ENCODE assay signal across 12 cellular contexts in the genomic region with DNA sequence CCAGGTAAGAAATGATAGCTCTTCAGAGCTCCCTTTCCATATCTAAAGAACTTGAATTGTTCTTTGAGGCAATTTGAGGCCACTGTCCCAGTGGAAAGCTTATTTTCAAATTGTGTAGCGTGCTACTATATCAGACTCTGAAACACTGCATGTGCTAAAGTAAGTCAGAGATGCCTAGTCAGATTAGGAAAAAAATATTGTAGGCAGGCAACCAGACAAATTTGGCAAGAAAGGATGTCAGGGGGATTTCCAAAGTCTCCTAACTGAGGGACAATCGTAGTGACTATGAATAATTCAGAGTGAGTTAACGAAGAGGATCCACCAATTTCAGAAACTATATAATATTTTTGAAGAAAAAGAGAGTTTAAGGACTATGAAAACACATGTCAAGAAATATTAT.
A peak's percentile ranks its signal among the peaks of the same experiment; 100 is the strongest.
DNase-seq lines count a peak whose midpoint lies in the region; ATAC-seq and TF ChIP-seq lines count a peak whose summit lies in the region.
"Had no signal": no experiment of that assay in that cellular context is flagged by ENCODE, and none has a peak within 500 bp of the region (broad histone marks: within the 10 kb centered on the region; RNA-seq: fewer than 3 reads in every experiment).

No MANE protein-coding gene starts in this region.

- intact Hi-C loops in activated naive CD4-positive, alpha-beta T cell treated with anti-CD3 and anti-CD28 coated beads for 36 hours (cut with micrococcal nuclease) = loop anchor here (1.0 to 5.0 kb wide), 7 partner anchors 22 to 1194 kb away; no protein-coding TSS in a partner anchor
- intact Hi-C loops in activated CD4-positive, alpha-beta memory T cell treated with anti-CD3 and anti-CD28 coated beads for 36 hours (cut with micrococcal nuclease) = loop anchor here (1.0 to 10.0 kb wide), 9 partner anchors 22 to 1231 kb away; partner anchors contain the start of gene TTC33
- intact Hi-C loops in left lung (cut with DNase I) = no loop called here
- intact Hi-C loops in stomach (cut with DNase I; ENCODE audit: low total_unique reads) = no loop called here

- no peaks in the 10 kb centered on the region for H4K20me1 ChIP-seq in SK-N-SH (ENCODE audit: insufficient read depth)

- no peaks in the 10 kb centered on the region for H3K79me2 ChIP-seq in SK-N-SH (ENCODE audit: insufficient read depth)

- TF ChIP-seq RAD21 in SK-N-SH (IDR thresholded peaks at IDR 0.05; ENCODE audit: low read length) = no peak

- TF ChIP-seq EP300 in stomach (IDR thresholded peaks at IDR 0.05) (no peak), SK-N-SH (IDR thresholded peaks at IDR 0.05; ENCODE audit: borderline replicate concordance in 1 of 2, low read depth in 1 of 2, low read length in 1 of 2) (no peak)

- ATAC-seq in left lung = no peak
- ATAC-seq in HG03139 (IDR thresholded peaks at IDR 0.05; ENCODE audit: unreplicated experiment) = no peak

- TF ChIP-seq CTCF in left lung (IDR thresholded peaks at IDR 0.05) (no peak), stomach (IDR thresholded peaks at IDR 0.05) (no peak), SK-N-SH (IDR thresholded peaks at IDR 0.05) (no peak)

- peaks cover 13% of the 10 kb centered on the region for H3K36me3 Mint-ChIP-seq in activated naive CD4-positive, alpha-beta T cell treated with anti-CD3 and anti-CD28 coated beads for 36 hours (ENCODE audit: low read depth)
- peaks cover 12% of the 10 kb centered on the region for H3K36me3 Mint-ChIP-seq in activated CD4-positive, alpha-beta memory T cell treated with anti-CD3 and anti-CD28 coated beads for 36 hours

- no peaks in the 10 kb centered on the region for H3K27me3 ChIP-seq in left lung
- H3K27me3 ChIP-seq in stomach = no peaks in the 10 kb centered on the region
- no peaks in the 10 kb centered on the region; the same call in 1 of the 2 replicates for H3K27me3 ChIP-seq in SK-N-SH (ENCODE audit: insufficient read depth)
- H3K27me3 ChIP-seq: ovary had no signal

- H3K9me3 ChIP-seq in left lung (no peaks in the 10 kb centered on the region), stomach (no peaks in the 10 kb centered on the region), SK-N-SH (no peaks in the 10 kb centered on the region)
- H3K9me3 ChIP-seq: ovary had no signal

- no peak for TF ChIP-seq POLR2A in stomach (IDR thresholded peaks at IDR 0.05)

- no peak overlapping the region for H3K9ac ChIP-seq in SK-N-SH

- H3K4me3 ChIP-seq in left lung = no peak overlapping the region
- H3K4me3 ChIP-seq in stomach = no peak overlapping the region
- no peak overlapping the region for H3K4me3 ChIP-seq in SK-N-SH (ENCODE audit: low read depth in 2 of 2, low read length in 1 of 2)
- H3K4me3 ChIP-seq: ovary had no signal

- no peaks in the 10 kb centered on the region for H3K9me2 ChIP-seq in SK-N-SH

- H3K36me3 ChIP-seq in left lung (no peaks in the 10 kb centered on the region), stomach (no peaks in the 10 kb centered on the region), SK-N-SH (replicated peaks in 1 of 2; ENCODE audit: control insufficient read depth in 1 of 2, insufficient read depth in 2 of 2, low read length in 1 of 2) (no peaks in the 10 kb centered on the region)
- H3K36me3 ChIP-seq: ovary had no signal

- no peak overlapping the region for H2AFZ ChIP-seq in SK-N-SH (ENCODE audit: low read depth)

- peak; percentile 41 for DNase-seq in activated naive CD4-positive, alpha-beta T cell treated with anti-CD3 and anti-CD28 coated beads for 36 hours
- no peak for DNase-seq in activated naive CD4-positive, alpha-beta T cell (lab: John Stamatoyannopoulos, UW)
- DNase-seq in activated CD4-positive, alpha-beta memory T cell treated with anti-CD3 and anti-CD28 coated beads for 36 hours = no peak
- DNase-seq in left lung = no peak
- DNase-seq in stomach = no peak
- DNase-seq in NK-92 (lab: John Stamatoyannopoulos, UW; ENCODE audit: unreplicated experiment) = no peak
- no peak for DNase-seq in SK-N-SH
- DNase-seq: IMR-90; NCI-H2081 treated with DMSO at 0.1 percent for 48 hours; ovary; stimulated activated CD4-positive, alpha-beta T cell treated with anti-CD3 and anti-CD28 coated beads, Interleukin-2, amount 100 ng/mL, for 24 hours had no signal

- H3K4me2 ChIP-seq in SK-N-SH = no peak overlapping the region

- H3K27me3 Mint-ChIP-seq in activated naive CD4-positive, alpha-beta T cell treated with anti-CD3 and anti-CD28 coated beads for 36 hours (ENCODE audit: low read depth) = no peaks in the 10 kb centered on the region
- H3K27me3 Mint-ChIP-seq in activated CD4-positive, alpha-beta memory T cell treated with anti-CD3 and anti-CD28 coated beads for 36 hours = no peaks in the 10 kb centered on the region

- H3K27ac ChIP-seq in left lung (peak overlapping the region; percentile 40 to 92), stomach (peak overlapping the region in 4 of 5 donors; percentile 26 to 76 (median 45)), SK-N-SH (ENCODE audit: low read depth in 2 of 2, low read length in 1 of 2) (no peak overlapping the region)
- H3K27ac ChIP-seq: ovary had no signal

- H3K4me1 Mint-ChIP-seq in activated naive CD4-positive, alpha-beta T cell treated with anti-CD3 and anti-CD28 coated beads for 36 hours (ENCODE audit: low read depth) = peaks cover 91% of the 10 kb centered on the region
- H3K4me1 Mint-ChIP-seq in activated CD4-positive, alpha-beta memory T cell treated with anti-CD3 and anti-CD28 coated beads for 36 hours (ENCODE audit: low read depth) = peaks cover 92% of the 10 kb centered on the region

- peak overlapping the region; percentile 99 for H3K27ac Mint-ChIP-seq in activated naive CD4-positive, alpha-beta T cell treated with anti-CD3 and anti-CD28 coated beads for 36 hours
- peak overlapping the region; percentile 99 for H3K27ac Mint-ChIP-seq in activated CD4-positive, alpha-beta memory T cell treated with anti-CD3 and anti-CD28 coated beads for 36 hours

- POLR2A ChIA-PET in activated CD4-positive, alpha-beta memory T cell treated with anti-CD3 and anti-CD28 coated beads for 36 hours (lab: Charles Lee) = interaction anchor here (0.6 to 5.1 kb wide), 17 partner anchors 17 to 283 kb away, joined by 3 to 27 read pairs (median 7); partner anchors contain the start of gene PTGER4
- POLR2A ChIA-PET in SK-N-SH (lab: Yijun Ruan, JAX) = no interaction called here

- WGBS in stomach, 5 donors = 41 to 57% (median 52%) methylated on average over 3 of the region's 3 CpGs
- whole genome bisulfite sequencing in SK-N-SH (ENCODE audit: low lambda C conversion rate) = 27% methylated on average over 2 of the region's 3 CpGs

- peak overlapping the region; percentile 1 for H3K4me3 Mint-ChIP-seq in activated naive CD4-positive, alpha-beta T cell treated with anti-CD3 and anti-CD28 coated beads for 36 hours
- peak overlapping the region; percentile 61 for H3K4me3 Mint-ChIP-seq in activated CD4-positive, alpha-beta memory T cell treated with anti-CD3 and anti-CD28 coated beads for 36 hours

- no peaks in the 10 kb centered on the region for H3F3A ChIP-seq in SK-N-SH (replicated peaks; ENCODE audit: insufficient read depth)

- CTCF ChIA-PET in activated naive CD4-positive, alpha-beta T cell treated with anti-CD3 and anti-CD28 coated beads for 36 hours (lab: Charles Lee) = interaction anchor here (0.6 to 2.8 kb wide), 15 partner anchors 16 to 858 kb away, joined by 3 to 17 read pairs (median 3); no protein-coding TSS in a partner anchor
- CTCF ChIA-PET in activated CD4-positive, alpha-beta memory T cell treated with anti-CD3 and anti-CD28 coated beads for 36 hours (lab: Charles Lee) = interaction anchor here (0.8 to 1.9 kb wide), 7 partner anchors 22 to 278 kb away, joined by 3 to 12 read pairs (median 3); no protein-coding TSS in a partner anchor
- CTCF ChIA-PET in SK-N-SH (lab: Yijun Ruan, JAX) = no interaction called here

- H3K9me3 Mint-ChIP-seq in activated naive CD4-positive, alpha-beta T cell treated with anti-CD3 and anti-CD28 coated beads for 36 hours = no peaks in the 10 kb centered on the region
- no peaks in the 10 kb centered on the region for H3K9me3 Mint-ChIP-seq in activated CD4-positive, alpha-beta memory T cell treated with anti-CD3 and anti-CD28 coated beads for 36 hours

- H3K4me1 ChIP-seq in left lung (peaks cover 13 to 72% of the 10 kb centered on the region in 2 donors), stomach (peaks cover 0 to 23% (median 2%) of the 10 kb centered on the region in 4 donors), SK-N-SH (ENCODE audit: control insufficient read depth in 1 of 2, insufficient read depth in 2 of 2, low read depth in 1 of 2, low read length in 1 of 2) (no peaks in the 10 kb centered on the region)

TF ChIP-seq in SK-N-SH, 30 proteins besides CTCF, POLR2A, EP300 and RAD21:
- TF ChIP-seq RFX5 (IDR thresholded peaks at IDR 0.05; ENCODE audit: low read length) = no peak
- no peak for TF ChIP-seq MEF2A (IDR thresholded peaks at IDR 0.05; ENCODE audit: borderline replicate concordance, low read depth)
- no peak for TF ChIP-seq TAF1 (IDR thresholded peaks at IDR 0.05; ENCODE audit: borderline replicate concordance, low read depth, low read length)
- TF ChIP-seq, protein P1, sequence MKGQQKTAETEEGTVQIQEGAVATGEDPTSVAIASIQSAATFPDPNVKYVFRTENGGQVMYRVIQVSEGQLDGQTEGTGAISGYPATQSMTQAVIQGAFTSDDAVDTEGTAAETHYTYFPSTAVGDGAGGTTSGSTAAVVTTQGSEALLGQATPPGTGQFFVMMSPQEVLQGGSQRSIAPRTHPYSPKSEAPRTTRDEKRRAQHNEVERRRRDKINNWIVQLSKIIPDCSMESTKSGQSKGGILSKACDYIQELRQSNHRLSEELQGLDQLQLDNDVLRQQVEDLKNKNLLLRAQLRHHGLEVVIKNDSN (IDR thresholded peaks at IDR 0.05; ENCODE audit: borderline replicate concordance, low read depth) = no peak
- TF ChIP-seq POLR2AphosphoS5 (IDR thresholded peaks at IDR 0.05; ENCODE audit: low read depth, low read length) = no peak

Comparison
In these comparisons a context has a peak if more than half of its experiments do, and no peak if none do; other contexts are left out.
1. H3K27ac ChIP-seq: peak in left lung (2 of 2) and stomach (4 of 5); none in SK-N-SH (0 of 2).
2. intact Hi-C loops: an anchor here in activated naive CD4-positive, alpha-beta T cell treated with anti-CD3 and anti-CD28 coated beads for 36 hours (1.0 to 5.0 kb wide) and activated CD4-positive, alpha-beta memory T cell treated with anti-CD3 and anti-CD28 coated beads for 36 hours (1.0 to 10.0 kb wide); none called in left lung and stomach.